In genomic region chr1:2233468-2233867, GRCh38 we compare ENCODE assay signal across 8 cellular contexts. TPM values are rescaled to one million over a fixed set of nuclear protein-coding genes. Genes with fewer than 3 reads are reported as not detected.
DNase-seq lines count a peak whose midpoint lies in the region; TF ChIP-seq lines count a peak whose summit lies in the region.

No MANE protein-coding gene starts in this region.

- H2AK5ac ChIP-seq in mesendoderm (ENCODE audit: low read length) = no peak overlapping the region

- no peak for TF ChIP-seq POLR2A in tibial nerve (IDR thresholded peaks at IDR 0.05)

- H3K4ac ChIP-seq in mesendoderm (ENCODE audit: low read depth, low read length) = no peak overlapping the region

- H3K4me3 Mint-ChIP-seq in activated T-cell treated with anti-CD3 and anti-CD28 coated beads, Interleukin-2, amount 50 U/mL, for 24 hours = peak overlapping the region; percentile 98
- peak overlapping the region; percentile 97 for H3K4me3 Mint-ChIP-seq in chondrocyte (ENCODE audit: unreplicated experiment)

- TF ChIP-seq CTCF in chondrocyte (IDR thresholded peaks at IDR 0.05) (no peak), tibial nerve (IDR thresholded peaks at IDR 0.05) (no peak)

- no peak overlapping the region for H2BK15ac ChIP-seq in mesendoderm (replicated peaks; ENCODE audit: low read depth)

- H3K4me3 ChIP-seq in mesendoderm (ENCODE audit: low read length) (no peak overlapping the region), tibial nerve (peak overlapping the region in 3 of 4 donors; percentile 24 to 60 (median 27)), MG63 (no peak overlapping the region)

- WGBS in mesendoderm (ENCODE audit: extremely low coverage, insufficient coverage, low lambda C conversion rate) = no CpG with 5 or more reads among the region's 12 CpGs
- WGBS in tibial nerve, 2 donors = 54 to 56% methylated on average over 9 to 11 of the region's 12 CpGs

- peak overlapping the region; percentile 38 for H3K9ac ChIP-seq in mesendoderm (ENCODE audit: low read length)

- no peaks in the 10 kb centered on the region for H3K9me3 Mint-ChIP-seq in activated T-cell treated with anti-CD3 and anti-CD28 coated beads, Interleukin-2, amount 50 U/mL, for 24 hours
- H3K9me3 Mint-ChIP-seq in chondrocyte (ENCODE audit: low read depth) = no peaks in the 10 kb centered on the region

- no peak for TF ChIP-seq EP300 in tibial nerve (IDR thresholded peaks at IDR 0.05)

- H3K4me2 ChIP-seq in mesendoderm (ENCODE audit: low read length) = no peak overlapping the region

- H3K27me3 Mint-ChIP-seq in activated T-cell treated with anti-CD3 and anti-CD28 coated beads, Interleukin-2, amount 50 U/mL, for 24 hours = no peaks in the 10 kb centered on the region
- H3K27me3 Mint-ChIP-seq in chondrocyte (ENCODE audit: low read depth) = no peaks in the 10 kb centered on the region

- H3K36me3 Mint-ChIP-seq in activated T-cell treated with anti-CD3 and anti-CD28 coated beads, Interleukin-2, amount 50 U/mL, for 24 hours (ENCODE audit: low read depth) = peaks cover 52% of the 10 kb centered on the region
- peaks cover 8% of the 10 kb centered on the region for H3K36me3 Mint-ChIP-seq in chondrocyte (ENCODE audit: low read depth)

- H4K5ac ChIP-seq in mesendoderm (ENCODE audit: low read length) = no peak overlapping the region

- peak overlapping the region; percentile 49 for H3K56ac ChIP-seq in mesendoderm (ENCODE audit: low read length)

- H3K36me3 ChIP-seq in mesendoderm (ENCODE audit: control insufficient read depth, insufficient read depth, low read length) (no peaks in the 10 kb centered on the region), tibial nerve (no peaks in the 10 kb centered on the region), MG63 (peaks cover 39% of the 10 kb centered on the region)

- peaks cover 75% of the 10 kb centered on the region for H3K4me1 Mint-ChIP-seq in activated T-cell treated with anti-CD3 and anti-CD28 coated beads, Interleukin-2, amount 50 U/mL, for 24 hours (ENCODE audit: low read depth)
- H3K4me1 Mint-ChIP-seq in chondrocyte (ENCODE audit: low read depth) = peaks cover 74% of the 10 kb centered on the region

- no peak overlapping the region for H2BK120ac ChIP-seq in mesendoderm (ENCODE audit: low read depth, low read length)

- H2BK5ac ChIP-seq in mesendoderm (ENCODE audit: low read length) = no peak overlapping the region

- DNase-seq in activated T-cell treated with anti-CD3 and anti-CD28 coated beads, Interleukin-2, amount 50 U/mL, for 24 hours = no peak
- DNase-seq in activated T-cell treated with anti-CD3 and anti-CD28 coated beads, Interleukin-2, amount 50 U/mL, for 1 hour = no peak
- DNase-seq in chondrocyte (ENCODE audit: low spot score) (no peak), mesendoderm (no peak), tibial nerve (ENCODE audit: low spot score in 2 of 2) (no peak), DMS153 (lab: John Stamatoyannopoulos, UW) (no peak), MG63 (no peak), ecto neural progenitor cell (ENCODE audit: low spot score) (no peak)

- H3K23ac ChIP-seq in mesendoderm (ENCODE audit: low read length) = no peak overlapping the region

- H3K4me1 ChIP-seq in mesendoderm (ENCODE audit: control insufficient read depth, low read depth, low read length) = peaks cover 12% of the 10 kb centered on the region
- H3K4me1 ChIP-seq in tibial nerve = peaks cover 3 to 85% (median 79%) of the 10 kb centered on the region in 4 donors

- H3K79me1 ChIP-seq in mesendoderm (ENCODE audit: low read length) = peaks cover 12% of the 10 kb centered on the region

- H3K27me3 ChIP-seq in mesendoderm (ENCODE audit: insufficient read depth, low read length, poor library complexity) (no peaks in the 10 kb centered on the region), tibial nerve (no peaks in the 10 kb centered on the region), MG63 (no peaks in the 10 kb centered on the region)

- no peak overlapping the region for H4K8ac ChIP-seq in mesendoderm (ENCODE audit: low read depth, low read length)

- no peaks in the 10 kb centered on the region for H3K9me3 ChIP-seq in tibial nerve
- H3K9me3 ChIP-seq in MG63 = no peaks in the 10 kb centered on the region

- no peak overlapping the region for H3K27ac ChIP-seq in mesendoderm (ENCODE audit: low read depth, low read length)
- peak overlapping the region; percentile 67 to 92 (median 82) for H3K27ac ChIP-seq in tibial nerve

- H3K79me2 ChIP-seq in mesendoderm (ENCODE audit: control insufficient read depth, insufficient read depth, low read length) = peaks cover 97% of the 10 kb centered on the region

- peak overlapping the region; percentile 94 for H3K27ac Mint-ChIP-seq in activated T-cell treated with anti-CD3 and anti-CD28 coated beads, Interleukin-2, amount 50 U/mL, for 24 hours
- H3K27ac Mint-ChIP-seq in chondrocyte (ENCODE audit: unreplicated experiment) = peak overlapping the region; percentile 98

- no peak overlapping the region for H3K18ac ChIP-seq in mesendoderm (ENCODE audit: low read length)

RNA-seq across cellular contexts. Expression of gene SKI, which starts 5.3 kb away (rescaled TPM):
- total RNA-seq in chondrocyte = 112 to 135 TPM (median 116 TPM) in 3 replicates
- 48.1 TPM for polyA plus RNA-seq in mesendoderm (2013, experiment 1 of 2)
- polyA plus RNA-seq in mesendoderm (2013, experiment 2 of 2) = 51.1 TPM
- total RNA-seq in tibial nerve = 100 to 1,000 TPM in 1 of 4 donors, 10 to 100 TPM in 3; 62.8 to 100 (median 72.2) TPM
- total RNA-seq in MG63 (2014; rRNA removed; shearing (Covaris generic); ENCODE audit: low replicate concordance) = 7.7 and 9.2 TPM in 2 replicates

RNA-seq across cellular contexts. Expression of gene FAAP20, which starts 38.9 kb away (rescaled TPM):
- total RNA-seq in chondrocyte (48.4 to 76.1 TPM (median 69.2 TPM) in 3 replicates), tibial nerve (10 to 100 TPM; 32.8 to 60.9 (median 47.3) TPM)
- polyA plus RNA-seq in mesendoderm (2013, experiment 1 of 2) = 85.8 TPM
- polyA plus RNA-seq in mesendoderm (2013, experiment 2 of 2) = 84.4 TPM
- total RNA-seq in MG63 (2014; rRNA removed; shearing (Covaris generic); ENCODE audit: low replicate concordance) = 30.4 and 75.0 TPM in 2 replicates

Comparison
In these comparisons a context has a peak if more than half of its experiments do, and no peak if none do; other contexts are left out.
1. H3K4me3 ChIP-seq: peak in tibial nerve (3 of 4); none in mesendoderm (single experiment) and MG63 (single experiment).